ENCODE assay signal across 8 cellular contexts in genomic region chr1:54996359-54996868, GRCh38. TPM values are rescaled to one million over a fixed set of nuclear protein-coding genes. Genes with fewer than 3 reads are reported as not detected.
A peak's percentile ranks its signal among the peaks of the same experiment; 100 is the strongest.
DNase-seq lines count a peak whose midpoint lies in the region; ATAC-seq and TF ChIP-seq lines count a peak whose summit lies in the region.

No MANE protein-coding gene starts in this region.

- peaks cover 38 to 59% (median 40%) of the 10 kb centered on the region in 3 donors for H3K27me3 Mint-ChIP-seq in CD14-positive monocyte (ENCODE audit: low read depth in 3 of 3)
- H3K27me3 Mint-ChIP-seq in activated naive CD8-positive, alpha-beta T cell, result peaks cover 14% of the 10 kb centered on the region

- peak overlapping the region in 4 of 7 donors; percentile 24 to 71 (median 55) for H3K27ac Mint-ChIP-seq in CD14-positive monocyte
- no peak overlapping the region for H3K27ac Mint-ChIP-seq in activated naive CD8-positive, alpha-beta T cell

- TF ChIP-seq CTCF in CD14-positive monocyte (IDR thresholded peaks at IDR 0.05) (peak; percentile 94), LNCAP (IDR thresholded peaks at IDR 0.05) (peak; percentile 89), heart left ventricle (IDR thresholded peaks at IDR 0.05) (peak; percentile 57 to 77 (median 72)), retinal pigment epithelial cell (conservative IDR thresholded peaks at IDR 0.05; ENCODE audit: low read depth, low read length) (peak; percentile 74)

- no peaks in the 10 kb centered on the region for H3K36me3 ChIP-seq in heart left ventricle

- intact Hi-C loops in CD14-positive monocyte (cut with micrococcal nuclease) (loop anchor here in 1 of 2 donors (2.0 kb wide), 1 partner anchor 52 kb away; no protein-coding TSS in a partner anchor), heart left ventricle (cut with DNase I) (loop anchor here in 8 of 10 donors (1.0 to 2.0 kb wide), 2 partner anchors 46 kb away; no protein-coding TSS in a partner anchor)

- no peak overlapping the region for H3K27ac ChIP-seq in heart left ventricle

- peaks cover 0 to 13% (median 3%) of the 10 kb centered on the region in 12 donors for H3K4me1 ChIP-seq in heart left ventricle

- H3K4me3 ChIP-seq in heart left ventricle (no peak overlapping the region), retinal pigment epithelial cell (ENCODE audit: low read length) (peak overlapping the region; percentile 20)

- H3K36me3 Mint-ChIP-seq in CD14-positive monocyte, result peaks cover 0 to 3% of the 10 kb centered on the region in 2 donors
- H3K36me3 Mint-ChIP-seq in activated naive CD8-positive, alpha-beta T cell, result no peaks in the 10 kb centered on the region

- 4 to 10% (median 6%) methylated on average over 22 to 23 of the region's 23 CpGs for WGBS in heart left ventricle, 4 donors

- H3K9me3 ChIP-seq in heart left ventricle, result no peaks in the 10 kb centered on the region

- ATAC-seq in GM21367 (IDR thresholded peaks at IDR 0.05; ENCODE audit: unreplicated experiment), result peak; percentile 86
- ATAC-seq in heart left ventricle, result peak; percentile 71 to 88 (median 78)

- TF ChIP-seq POLR2A in heart left ventricle (IDR thresholded peaks at IDR 0.05), result no peak

- H3K4me1 Mint-ChIP-seq in CD14-positive monocyte, result peaks cover 17% of the 10 kb centered on the region
- H3K4me1 Mint-ChIP-seq in activated naive CD8-positive, alpha-beta T cell (ENCODE audit: low read depth), result peaks cover 20% of the 10 kb centered on the region

- peak overlapping the region in 1 of 2 donors; percentile 77 for H3K4me3 Mint-ChIP-seq in CD14-positive monocyte
- peak overlapping the region; percentile 72 for H3K4me3 Mint-ChIP-seq in activated naive CD8-positive, alpha-beta T cell

- peaks cover 0 to 6% (median 0%) of the 10 kb centered on the region in 7 donors for H3K9me3 Mint-ChIP-seq in CD14-positive monocyte
- H3K9me3 Mint-ChIP-seq in activated naive CD8-positive, alpha-beta T cell (ENCODE audit: low read depth), result no peaks in the 10 kb centered on the region

- peaks cover 5 to 50% (median 27%) of the 10 kb centered on the region in 9 donors for H3K27me3 ChIP-seq in heart left ventricle

- peak; percentile 70 for DNase-seq in CD14-positive monocyte (ENCODE audit: low spot score)
- peak; percentile 49 for DNase-seq in SW480 (ENCODE audit: low spot score)
- DNase-seq in heart left ventricle, result peak; percentile 48 to 88 (median 72)
- no peak for DNase-seq in retinal pigment epithelial cell (ENCODE audit: low read depth)
- DNase-seq in middle frontal gyrus (ENCODE audit: extremely low spot score, low spot score), result no peak

RNA-seq across cellular contexts. Expression of gene BSND, which starts 2.3 kb away (rescaled TPM):
- polyA plus RNA-seq in CD14-positive monocyte, result not detected
- not detected for total RNA-seq in heart left ventricle
- not detected for polyA plus RNA-seq in heart left ventricle

RNA-seq across cellular contexts. Expression of gene TMEM61, which starts 16.0 kb away (rescaled TPM):
- polyA plus RNA-seq in CD14-positive monocyte, result not detected
- total RNA-seq in heart left ventricle, result 1 to 10 TPM in 1 of 9 donors, under 1 TPM in 1, not detected in 7; 0.48 to 1.2 TPM
- polyA plus RNA-seq in heart left ventricle, result not detected

RNA-seq across cellular contexts. Expression of gene PCSK9, which starts 42.9 kb away (rescaled TPM):
- polyA plus RNA-seq in CD14-positive monocyte (not detected), heart left ventricle (under 1 TPM in 1 of 2 donors, not detected in 1; 0.04 TPM)
- under 1 TPM in 1 of 9 donors, not detected in 8; 0.45 TPM for total RNA-seq in heart left ventricle

Comparison
In these comparisons a context has a peak if more than half of its experiments do, and no peak if none do; other contexts are left out.
1. DNase-seq: peak in CD14-positive monocyte (single experiment), SW480 (single experiment) and heart left ventricle (5 of 5); none in retinal pigment epithelial cell (single experiment) and middle frontal gyrus (single experiment).
2. Peak in every context shown above with its lines, with median percentiles within 50 percentile points of each other: CTCF ChIP-seq.